8 cellular contexts compared by ENCODE assay signal in the genomic region with DNA sequence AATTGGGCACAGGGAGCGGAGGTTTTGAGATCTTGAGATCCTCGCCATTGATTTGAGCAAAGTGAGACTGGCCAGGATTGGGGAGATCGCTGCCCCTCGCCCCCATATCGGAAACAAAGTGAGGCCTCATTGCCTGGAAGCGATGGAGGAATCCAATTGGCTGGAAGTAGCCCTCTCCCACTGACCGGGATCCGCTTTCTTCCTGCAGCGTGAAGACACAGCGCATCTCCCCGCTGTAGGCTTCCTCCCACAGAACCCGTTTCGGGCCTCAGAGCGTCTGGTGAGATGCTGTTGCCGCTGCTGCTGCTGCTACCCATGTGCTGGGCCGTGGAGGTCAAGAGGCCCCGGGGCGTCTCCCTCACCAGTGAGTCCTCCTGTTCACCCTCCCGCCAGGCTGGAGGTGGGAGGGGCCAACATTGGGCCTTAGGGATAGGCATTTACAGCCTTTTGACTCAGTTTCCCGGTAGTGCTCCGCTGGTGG. TPM values are rescaled to one million over a fixed set of nuclear protein-coding genes. Genes with fewer than 3 reads are reported as not detected.
DNase-seq lines count a peak whose midpoint lies in the region; ATAC-seq and TF ChIP-seq lines count a peak whose summit lies in the region.

No MANE protein-coding gene starts in this region.

- peaks cover 15% of the 10 kb centered on the region for H3K36me3 ChIP-seq in PC-3 (ENCODE audit: low read depth, low read length)

- peaks cover 13% of the 10 kb centered on the region for H3K4me1 ChIP-seq in PC-3 (ENCODE audit: insufficient read depth, low read length)

- H3K9ac ChIP-seq in PC-3 (ENCODE audit: low read length): peak overlapping the region; percentile 88

- intact Hi-C loops in PC-3 (cut with micrococcal nuclease): loop anchor here (1.0 to 5.0 kb wide), 4 partner anchors 55 to 144 kb away; a partner anchor contains a TSS
- intact Hi-C loops in dendritic cell treated with granulocyte-macrophage colony-stimulating factor and Interleukin-4, amounts not matched to agents 40 ng/mL and 50 ng/mL, for 4 days (cut with micrococcal nuclease): loop anchor here (1.0 to 5.0 kb wide), 4 partner anchors 55 to 144 kb away; a partner anchor contains a TSS

- H3K4me3 ChIP-seq in PC-3 (ENCODE audit: low read length): peak overlapping the region; percentile 87

- no peaks in the 10 kb centered on the region for H3F3A ChIP-seq in PC-3 (ENCODE audit: low read length, unreplicated experiment)

- peak overlapping the region; percentile 23 for H3K27ac ChIP-seq in PC-3 (ENCODE audit: low read length)

- peak overlapping the region; percentile 99 for H3K4me3 Mint-ChIP-seq in dendritic cell treated with granulocyte-macrophage colony-stimulating factor and Interleukin-4, amounts not matched to agents 40 ng/mL and 50 ng/mL, for 4 days
- H3K4me3 Mint-ChIP-seq in naive B cell: peak overlapping the region; percentile 94 to 100 (median 100)

- no peaks in the 10 kb centered on the region for H3K9me3 ChIP-seq in PC-3 (ENCODE audit: low read length)

- DNase-seq in DMS53 (lab: John Stamatoyannopoulos, UW) (peak; percentile 57), DMS53 treated with DMSO at 0.1 percent for 48 hours (lab: John Stamatoyannopoulos, UW; ENCODE audit: unreplicated experiment) (no peak), PC-3 (peak; percentile 28), naive B cell (no peak)

- peak overlapping the region; percentile 98 for H2AFZ ChIP-seq in PC-3 (ENCODE audit: low read length)

- H3K27me3 Mint-ChIP-seq in dendritic cell treated with granulocyte-macrophage colony-stimulating factor and Interleukin-4, amounts not matched to agents 40 ng/mL and 50 ng/mL, for 4 days: peaks cover 2% of the 10 kb centered on the region
- no peaks in the 10 kb centered on the region for H3K27me3 Mint-ChIP-seq in naive B cell

- no peak for TF ChIP-seq CTCF in PC-3 (conservative IDR thresholded peaks at IDR 0.05; ENCODE audit: low read depth, low read length)

- H3K9me2 ChIP-seq in PC-3 (replicated peaks; ENCODE audit: low read length): no peaks in the 10 kb centered on the region

- no peaks in the 10 kb centered on the region for H3K9me3 Mint-ChIP-seq in dendritic cell treated with granulocyte-macrophage colony-stimulating factor and Interleukin-4, amounts not matched to agents 40 ng/mL and 50 ng/mL, for 4 days
- H3K9me3 Mint-ChIP-seq in naive B cell: peaks cover 0 to 4% (median 0%) of the 10 kb centered on the region in 7 donors

- H4K20me1 ChIP-seq in PC-3 (ENCODE audit: low read length): no peaks in the 10 kb centered on the region

- CTCF ChIA-PET in PC-3 (lab: Charles Lee): interaction anchor here (0.6 to 1.4 kb wide), 8 partner anchors 16 to 196 kb away, joined by 3 to 29 read pairs (median 6); a partner anchor contains a TSS

- peak overlapping the region; percentile 91 for H3K27ac Mint-ChIP-seq in dendritic cell treated with granulocyte-macrophage colony-stimulating factor and Interleukin-4, amounts not matched to agents 40 ng/mL and 50 ng/mL, for 4 days
- H3K27ac Mint-ChIP-seq in naive B cell: peak overlapping the region; percentile 97 to 100 (median 100)

- H3K27me3 ChIP-seq in PC-3 (ENCODE audit: low read length): no peaks in the 10 kb centered on the region

- H3K4me2 ChIP-seq in PC-3 (ENCODE audit: low read length): peak overlapping the region; percentile 94

- peaks cover 29% of the 10 kb centered on the region for H3K79me2 ChIP-seq in PC-3 (ENCODE audit: low read length)

- POLR2A ChIA-PET in PC-3 (lab: Charles Lee; ENCODE audit: unreplicated experiment): interaction anchor here (0.5 to 0.9 kb wide), 4 partner anchors 59 to 1357 kb away, joined by 3 to 6 read pairs (median 5); a partner anchor contains a TSS

- H3K4me1 Mint-ChIP-seq in dendritic cell treated with granulocyte-macrophage colony-stimulating factor and Interleukin-4, amounts not matched to agents 40 ng/mL and 50 ng/mL, for 4 days (ENCODE audit: low read depth): peaks cover 28% of the 10 kb centered on the region
- H3K4me1 Mint-ChIP-seq in naive B cell: peaks cover 24 to 43% (median 35%) of the 10 kb centered on the region in 3 donors

- peak; percentile 4 for ATAC-seq in PC-3
- ATAC-seq in naive B cell (ENCODE audit: low read depth in 2 of 2): no peak
- no peak for ATAC-seq in HG02970 (IDR thresholded peaks at IDR 0.05; ENCODE audit: low FRiP score, unreplicated experiment)
- ATAC-seq in GM21367 (IDR thresholded peaks at IDR 0.05; ENCODE audit: unreplicated experiment): no peak
- ATAC-seq in GM18909 (IDR thresholded peaks at IDR 0.05; ENCODE audit: poor library complexity, unreplicated experiment): no peak

- TSS peak; percentile 79 for BruUV-seq in PC-3 (replicated peaks; lab: Mats Ljungman, UMichigan)

- peaks cover 54% of the 10 kb centered on the region for H3K36me3 Mint-ChIP-seq in dendritic cell treated with granulocyte-macrophage colony-stimulating factor and Interleukin-4, amounts not matched to agents 40 ng/mL and 50 ng/mL, for 4 days (ENCODE audit: low read depth)
- peaks cover 0 to 14% of the 10 kb centered on the region in 2 donors for H3K36me3 Mint-ChIP-seq in naive B cell

RNA-seq across cellular contexts. Expression of a gene that starts 0.4 kb away (rescaled TPM):
- 222 and 266 TPM in 2 replicates for total RNA-seq in PC-3 (2014; rRNA removed)
- 10 to 100 TPM; 32.2 to 79.6 (median 46.9) TPM for polyA plus RNA-seq in naive B cell (ENCODE audit: low read depth in 6 of 6)

RNA-seq across cellular contexts. Expression of a gene that starts 1.0 kb away (rescaled TPM):
- 0.52 and 3.9 TPM in 2 replicates for total RNA-seq in PC-3 (2014; rRNA removed)
- polyA plus RNA-seq in naive B cell (ENCODE audit: low read depth in 6 of 6): 1 to 10 TPM in 1 of 6 donors, under 1 TPM in 5; 0.21 to 1.2 (median 0.69) TPM

RNA-seq across cellular contexts. Expression of a gene that starts 16.8 kb away (rescaled TPM):
- 23.5 and 24.2 TPM in 2 replicates for total RNA-seq in PC-3 (2014; rRNA removed)
- polyA plus RNA-seq in naive B cell (ENCODE audit: low read depth in 6 of 6): under 1 TPM in 2 of 6 donors, not detected in 4; 0.40 to 0.44 TPM

RNA-seq across cellular contexts. Expression of a gene that starts 45.0 kb away (rescaled TPM):
- not detected in 2 replicates for total RNA-seq in PC-3 (2014; rRNA removed)
- not detected for polyA plus RNA-seq in naive B cell (ENCODE audit: low read depth in 6 of 6)

RNA-seq across cellular contexts. Expression of a gene that starts 51.8 kb away (rescaled TPM):
- total RNA-seq in PC-3 (2014; rRNA removed): 23.0 and 23.2 TPM in 2 replicates
- 1 to 10 TPM in 5 of 6 donors, not detected in 1; 2.2 to 3.9 (median 3.6) TPM for polyA plus RNA-seq in naive B cell (ENCODE audit: low read depth in 6 of 6)

Comparison
In these comparisons a context has a peak if more than half of its experiments do, and no peak if none do; other contexts are left out.
1. DNase-seq: peak in DMS53 (single experiment) and PC-3 (single experiment); none in DMS53 treated with DMSO at 0.1 percent for 48 hours (single experiment) and naive B cell (single experiment).